ENCODE assay signal across 22 cellular contexts in genomic region chr3:127071597-127072001, GRCh38.
"Had no signal": no experiment of that assay in that cellular context is flagged by ENCODE, and none has a peak within 500 bp of the region (broad histone marks: within the 10 kb centered on the region; RNA-seq: fewer than 3 reads in every experiment).

No MANE protein-coding gene starts in this region.

- H3K9me3 ChIP-seq: gastroesophageal sphincter, neutrophil, thoracic aorta, vagina had no signal

- H3K4me3 ChIP-seq: gastroesophageal sphincter, hepatocyte, thoracic aorta, vagina had no signal

- H3K27me3 ChIP-seq: brain microvascular endothelial cell, hepatocyte, neutrophil, vagina had no signal

- ATAC-seq: gastroesophageal sphincter; left colon; naive thymus-derived CD8-positive, alpha-beta T cell; stimulated activated naive CD8-positive, alpha-beta T cell treated with anti-CD3 and anti-CD28 coated beads, Interleukin-15, Interleukin-2, amounts not matched to agents 100 U/mL and 50 U/mL, for 24 hours had no signal

- H3K9me3 Mint-ChIP-seq: activated T-helper 1 cell treated with anti-CD3 and anti-CD28 coated beads, Interleukin-12 subunit alpha, Interleukin-12 subunit beta, Interleukin-2, Interleukin-4 antibody, amounts not matched to agents 30 ng/mL and 10 ng/mL and 1 ng/mL, durations not matched to agents 14 hours and 24 hours and 36 hours; naive thymus-derived CD8-positive, alpha-beta T cell; T-helper 2 cell treated with Interferon-gamma antibody and Interleukin-4, amounts not matched to agents 5 μg/mL and 100 μg/mL, for 36 hours had no signal

- DNase-seq: activated B cell treated with CpG ODN at 0.5 μM for 24 hours; activated gamma-delta T cell treated with Interleukin-2 at 50 U/mL for 16 hours; activated naive CD4-positive, alpha-beta T cell treated with anti-CD3 and anti-CD28 coated beads, Interleukin-2, amount 50 U/mL, for 16 hours; activated T-cell treated with anti-CD3 and anti-CD28 coated beads for 4 hours; amniotic stem cell; brain microvascular endothelial cell; caudate nucleus; left colon; mesenchymal stem cell; stimulated activated CD4-positive, alpha-beta T cell treated with anti-CD3 and anti-CD28 coated beads, Interleukin-2, amount 100 ng/mL, for 48 hours; stimulated activated naive CD8-positive, alpha-beta T cell treated with anti-CD3 and anti-CD28 coated beads, Interleukin-15, Interleukin-2, amounts not matched to agents 100 U/mL and 50 U/mL, for 24 hours; T-helper 1 cell had no signal

- H3K27me3 Mint-ChIP-seq: type B pancreatic cell had no signal

- H3K27ac Mint-ChIP-seq: activated B cell treated with CpG ODN at 0.5 μM for 24 hours; activated T-helper 1 cell treated with anti-CD3 and anti-CD28 coated beads, Interleukin-12 subunit alpha, Interleukin-12 subunit beta, Interleukin-2, Interleukin-4 antibody, amounts not matched to agents 30 ng/mL and 10 ng/mL and 1 ng/mL, durations not matched to agents 14 hours and 24 hours and 36 hours; naive thymus-derived CD8-positive, alpha-beta T cell; progenitor cell of endocrine pancreas; T-helper 2 cell treated with Interferon-gamma antibody and Interleukin-4, amounts not matched to agents 5 μg/mL and 100 μg/mL, for 36 hours; type B pancreatic cell had no signal

- H3K79me2 ChIP-seq: hepatocyte had no signal

- H3K36me3 ChIP-seq: brain microvascular endothelial cell, gastroesophageal sphincter, neutrophil, thoracic aorta, vagina had no signal

- H3K36me3 Mint-ChIP-seq: naive thymus-derived CD8-positive, alpha-beta T cell; type B pancreatic cell had no signal

- H2AFZ ChIP-seq: hepatocyte had no signal

- H3K4me2 ChIP-seq: hepatocyte had no signal

- H3K27ac ChIP-seq: brain microvascular endothelial cell, gastroesophageal sphincter, hepatocyte, neutrophil, thoracic aorta, vagina had no signal

- H3K4me3 Mint-ChIP-seq: activated B cell treated with CpG ODN at 0.5 μM for 24 hours; activated T-helper 1 cell treated with anti-CD3 and anti-CD28 coated beads, Interleukin-12 subunit alpha, Interleukin-12 subunit beta, Interleukin-2, Interleukin-4 antibody, amounts not matched to agents 30 ng/mL and 10 ng/mL and 1 ng/mL, durations not matched to agents 14 hours and 24 hours and 36 hours; naive thymus-derived CD8-positive, alpha-beta T cell; T-helper 2 cell treated with Interferon-gamma antibody and Interleukin-4, amounts not matched to agents 5 μg/mL and 100 μg/mL, for 36 hours; type B pancreatic cell had no signal
